8 cellular contexts compared by ENCODE assay signal in the genomic region with DNA sequence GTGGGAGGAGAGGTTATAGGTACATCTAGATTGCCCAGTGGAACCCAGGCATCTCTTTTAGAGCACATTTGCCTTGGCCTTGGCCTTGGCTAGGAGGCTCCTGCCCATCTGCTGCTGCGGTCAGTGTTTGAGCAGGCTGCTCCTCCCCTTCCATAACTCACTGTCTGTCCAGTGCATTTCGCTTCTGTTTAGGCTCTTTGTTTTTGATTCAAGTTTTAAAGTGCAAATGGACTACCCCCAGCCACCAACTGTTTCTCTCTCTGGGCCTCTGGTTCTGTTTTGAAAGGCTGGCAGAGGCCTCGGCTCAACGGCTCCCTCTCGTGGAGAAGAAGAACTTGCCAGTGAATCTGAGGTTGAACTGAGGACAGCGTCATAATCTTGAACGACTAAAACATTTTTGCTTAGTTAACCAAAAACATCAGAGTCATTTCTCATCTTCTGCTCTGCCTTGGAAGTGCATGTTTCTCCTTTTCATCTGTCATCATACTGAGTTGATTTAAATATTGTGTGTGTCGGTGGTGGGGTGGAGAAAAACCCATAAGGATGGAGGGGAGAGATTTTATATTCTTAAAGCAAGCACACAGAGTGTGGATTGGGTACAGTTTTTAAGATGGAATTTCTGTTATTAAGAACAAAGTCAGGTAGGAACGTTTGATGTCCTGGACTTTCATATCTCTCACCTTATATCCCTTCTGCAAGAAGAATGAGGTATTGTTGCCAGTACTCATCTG.
DNase-seq lines count a peak whose midpoint lies in the region; ATAC-seq, FAIRE-seq and TF ChIP-seq lines count a peak whose summit lies in the region.

No MANE protein-coding gene starts in this region.

- peaks cover 16 to 36% (median 24%) of the 10 kb centered on the region in 4 donors for H3K36me3 ChIP-seq in upper lobe of left lung

- no peak overlapping the region for H3K4me3 Mint-ChIP-seq in activated naive CD4-positive, alpha-beta T cell treated with anti-CD3 and anti-CD28 coated beads, Interleukin-2, amount 50 U/mL, for 24 hours

- peaks cover 51% of the 10 kb centered on the region for H3K4me1 Mint-ChIP-seq in activated naive CD4-positive, alpha-beta T cell treated with anti-CD3 and anti-CD28 coated beads, Interleukin-2, amount 50 U/mL, for 24 hours

- peak overlapping the region; percentile 48 for H3K27ac Mint-ChIP-seq in activated naive CD4-positive, alpha-beta T cell treated with anti-CD3 and anti-CD28 coated beads, Interleukin-2, amount 50 U/mL, for 24 hours

- WGBS in upper lobe of left lung, 2 donors: 18 to 19% methylated on average over 9 of the region's 9 CpGs

- no peak for TF ChIP-seq POLR2A in upper lobe of left lung (IDR thresholded peaks at IDR 0.05)

- peak overlapping the region in 2 of 4 donors; percentile 1 to 32 for H3K27ac ChIP-seq in upper lobe of left lung

- no peaks in the 10 kb centered on the region for H3K9me3 Mint-ChIP-seq in activated naive CD4-positive, alpha-beta T cell treated with anti-CD3 and anti-CD28 coated beads, Interleukin-2, amount 50 U/mL, for 24 hours

- no peaks in the 10 kb centered on the region for H3K9me3 ChIP-seq in upper lobe of left lung

- ATAC-seq in SK-N-SH treated with all-trans-retinoic acid at 6 μM for 48 hours: peak; percentile 79
- peak; percentile 61 to 84 for ATAC-seq in upper lobe of left lung (ENCODE audit: low FRiP score in 2 of 2)
- no peak for ATAC-seq in HG02970 (IDR thresholded peaks at IDR 0.05; ENCODE audit: low FRiP score, unreplicated experiment)

- no peak overlapping the region for H3K4me3 ChIP-seq in upper lobe of left lung

- no peaks in the 10 kb centered on the region for H3K27me3 ChIP-seq in upper lobe of left lung

- TF ChIP-seq EP300 in upper lobe of left lung (IDR thresholded peaks at IDR 0.05): no peak

- TF ChIP-seq CTCF in upper lobe of left lung (IDR thresholded peaks at IDR 0.05): peak; percentile 60 to 85 (median 76)

- H3K4me1 ChIP-seq in upper lobe of left lung: peaks cover 7 to 17% (median 13%) of the 10 kb centered on the region in 4 donors

- DNase-seq in DMS114 treated with DMSO at 0.1 percent for 48 hours (lab: John Stamatoyannopoulos, UW; ENCODE audit: unreplicated experiment) (peak; percentile 40), HTR-8/SVneo (ENCODE audit: insufficient read length, low spot score) (peak; percentile 60), globus pallidus (ENCODE audit: low spot score) (peak; percentile 95), pons (ENCODE audit: low spot score) (peak; percentile 97), upper lobe of left lung (peak in 1 of 2 donors; percentile 69)

- FAIRE-seq in HTR-8/SVneo (lab: Jason Lieb, UNC): no peak

- H3K27me3 Mint-ChIP-seq in activated naive CD4-positive, alpha-beta T cell treated with anti-CD3 and anti-CD28 coated beads, Interleukin-2, amount 50 U/mL, for 24 hours: no peaks in the 10 kb centered on the region

- H3K36me3 Mint-ChIP-seq in activated naive CD4-positive, alpha-beta T cell treated with anti-CD3 and anti-CD28 coated beads, Interleukin-2, amount 50 U/mL, for 24 hours: peaks cover 2% of the 10 kb centered on the region

TF ChIP-seq in SK-N-SH treated with all-trans-retinoic acid at 6 μM for 48 hours, 23 proteins besides CTCF, POLR2A, EP300 and RAD21:
- TF ChIP-seq TOX (CRISPR knock-in tag; IDR thresholded peaks at IDR 0.05; ENCODE audit: borderline replicate concordance): no peak
- TF ChIP-seq ZC3H10 (CRISPR knock-in tag; IDR thresholded peaks at IDR 0.05): no peak
- TF ChIP-seq, protein P1, sequence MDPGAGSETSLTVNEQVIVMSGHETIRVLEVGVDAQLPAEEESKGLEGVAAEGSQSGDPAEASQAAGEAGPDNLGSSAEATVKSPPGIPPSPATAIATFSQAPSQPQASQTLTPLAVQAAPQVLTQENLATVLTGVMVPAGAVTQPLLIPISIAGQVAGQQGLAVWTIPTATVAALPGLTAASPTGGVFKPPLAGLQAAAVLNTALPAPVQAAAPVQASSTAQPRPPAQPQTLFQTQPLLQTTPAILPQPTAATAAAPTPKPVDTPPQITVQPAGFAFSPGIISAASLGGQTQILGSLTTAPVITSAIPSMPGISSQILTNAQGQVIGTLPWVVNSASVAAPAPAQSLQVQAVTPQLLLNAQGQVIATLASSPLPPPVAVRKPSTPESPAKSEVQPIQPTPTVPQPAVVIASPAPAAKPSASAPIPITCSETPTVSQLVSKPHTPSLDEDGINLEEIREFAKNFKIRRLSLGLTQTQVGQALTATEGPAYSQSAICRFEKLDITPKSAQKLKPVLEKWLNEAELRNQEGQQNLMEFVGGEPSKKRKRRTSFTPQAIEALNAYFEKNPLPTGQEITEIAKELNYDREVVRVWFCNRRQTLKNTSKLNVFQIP (CRISPR knock-in tag; IDR thresholded peaks at IDR 0.05; ENCODE audit: borderline replicate concordance, low read depth): no peak
- TF ChIP-seq, protein P2, sequence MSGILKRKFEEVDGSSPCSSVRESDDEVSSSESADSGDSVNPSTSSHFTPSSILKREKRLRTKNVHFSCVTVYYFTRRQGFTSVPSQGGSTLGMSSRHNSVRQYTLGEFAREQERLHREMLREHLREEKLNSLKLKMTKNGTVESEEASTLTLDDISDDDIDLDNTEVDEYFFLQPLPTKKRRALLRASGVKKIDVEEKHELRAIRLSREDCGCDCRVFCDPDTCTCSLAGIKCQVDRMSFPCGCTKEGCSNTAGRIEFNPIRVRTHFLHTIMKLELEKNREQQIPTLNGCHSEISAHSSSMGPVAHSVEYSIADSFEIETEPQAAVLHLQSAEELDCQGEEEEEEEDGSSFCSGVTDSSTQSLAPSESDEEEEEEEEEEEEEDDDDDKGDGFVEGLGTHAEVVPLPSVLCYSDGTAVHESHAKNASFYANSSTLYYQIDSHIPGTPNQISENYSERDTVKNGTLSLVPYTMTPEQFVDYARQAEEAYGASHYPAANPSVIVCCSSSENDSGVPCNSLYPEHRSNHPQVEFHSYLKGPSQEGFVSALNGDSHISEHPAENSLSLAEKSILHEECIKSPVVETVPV (CRISPR knock-in tag; IDR thresholded peaks at IDR 0.05): no peak
- no peak for TF ChIP-seq ZNF8 (CRISPR knock-in tag; IDR thresholded peaks at IDR 0.05)
